Comparison of ENCODE assay signal across 8 cellular contexts in the genomic region with DNA sequence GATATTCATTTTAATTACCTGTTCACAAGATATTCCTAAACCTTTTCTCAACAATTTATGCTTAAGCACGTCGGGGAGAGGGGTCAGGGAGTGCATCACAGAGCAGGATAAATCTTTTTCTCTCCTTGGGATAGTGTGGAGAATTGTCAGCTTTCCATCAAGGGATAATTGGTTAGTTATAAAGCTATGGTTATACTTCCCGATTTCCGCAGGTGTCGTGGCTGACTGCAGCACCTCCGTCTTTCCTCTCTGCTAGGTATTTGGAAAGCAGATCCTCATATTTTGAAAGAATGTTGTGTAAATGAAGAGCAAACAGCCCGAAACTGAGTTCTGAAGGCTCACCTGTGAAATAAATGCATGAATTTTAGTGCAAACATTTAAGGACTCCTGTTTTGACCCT. TPM values are rescaled to one million over a fixed set of nuclear protein-coding genes. Genes with fewer than 3 reads are reported as not detected.
DNase-seq lines count a peak whose midpoint lies in the region; ATAC-seq and TF ChIP-seq lines count a peak whose summit lies in the region.

No MANE protein-coding gene starts in this region.

- peaks cover 0 to 20% (median 5%) of the 10 kb centered on the region in 11 experiments; a peak in 9 of 22 replicates for H3K36me3 ChIP-seq in BLaER1 treated with 17β-estradiol and CSF1 and Interleukin-3, amounts not matched to agents 10 nM and 100 nM
- peaks cover 4% of the 10 kb centered on the region in 2 donors for H3K36me3 ChIP-seq in duodenal mucosa (ENCODE audit: control insufficient read depth in 1 of 2, insufficient read depth in 2 of 2, low read length in 2 of 2)

- no peak for TF ChIP-seq CTCF in NB4 (IDR thresholded peaks at IDR 0.05; ENCODE audit: low read depth, low read length)

- TF ChIP-seq POLR2A in NB4 (IDR thresholded peaks at IDR 0.05; ENCODE audit: extremely low read depth, insufficient read length) = no peak

- H3K27me3 ChIP-seq in BLaER1 treated with 17β-estradiol and CSF1 and Interleukin-3, amounts not matched to agents 10 nM and 100 nM = no peaks in the 10 kb centered on the region
- no peaks in the 10 kb centered on the region for H3K27me3 ChIP-seq in duodenal mucosa (ENCODE audit: control insufficient read depth in 1 of 2, insufficient read depth in 2 of 2, low read length in 2 of 2)

- peak overlapping the region; percentile 61 to 85 (median 76) for H3K4me3 ChIP-seq in BLaER1 treated with 17β-estradiol and CSF1 and Interleukin-3, amounts not matched to agents 10 nM and 100 nM
- peak overlapping the region; percentile 92 for H3K4me3 ChIP-seq in NB4 (ENCODE audit: low read depth, low read length)
- H3K4me3 ChIP-seq in duodenal mucosa (ENCODE audit: low read depth in 1 of 2, low read length in 2 of 2) = peak overlapping the region; percentile 91 to 96

- peak overlapping the region in 6 of 11 experiments; percentile 49 to 78 (median 62); a peak in 7 of 22 replicates for H3K27ac ChIP-seq in BLaER1 treated with 17β-estradiol and CSF1 and Interleukin-3, amounts not matched to agents 10 nM and 100 nM
- H3K27ac ChIP-seq in duodenal mucosa (ENCODE audit: low read depth, low read length) = peak overlapping the region; percentile 83

- H3K36me3 Mint-ChIP-seq in natural killer cell treated with Interleukin-12 subunit alpha and Interleukin-12 subunit beta and Interleukin-15 and Interleukin-18, amount 100 ng/mL, for 72 hours = no peaks in the 10 kb centered on the region

- peak overlapping the region; percentile 63 to 80 (median 78) for H3K9ac ChIP-seq in BLaER1 treated with 17β-estradiol and CSF1 and Interleukin-3, amounts not matched to agents 10 nM and 100 nM
- peak overlapping the region; percentile 81 to 87 for H3K9ac ChIP-seq in duodenal mucosa (ENCODE audit: low read depth in 1 of 2, low read length in 2 of 2)

- H3K27ac Mint-ChIP-seq in natural killer cell treated with Interleukin-12 subunit alpha and Interleukin-12 subunit beta and Interleukin-15 and Interleukin-18, amount 100 ng/mL, for 72 hours = peak overlapping the region; percentile 85 to 87

- H4K20me1 ChIP-seq in BLaER1 treated with 17β-estradiol and CSF1 and Interleukin-3, amounts not matched to agents 10 nM and 100 nM = no peaks in the 10 kb centered on the region

- H3K4me3 Mint-ChIP-seq in natural killer cell treated with Interleukin-12 subunit alpha and Interleukin-12 subunit beta and Interleukin-15 and Interleukin-18, amount 100 ng/mL, for 72 hours = peak overlapping the region; percentile 100

- H3K27me3 Mint-ChIP-seq in natural killer cell treated with Interleukin-12 subunit alpha and Interleukin-12 subunit beta and Interleukin-15 and Interleukin-18, amount 100 ng/mL, for 72 hours = peaks cover 0 to 8% of the 10 kb centered on the region in 2 donors

- peaks cover 9 to 12% of the 10 kb centered on the region in 2 donors for H3K4me1 Mint-ChIP-seq in natural killer cell treated with Interleukin-12 subunit alpha and Interleukin-12 subunit beta and Interleukin-15 and Interleukin-18, amount 100 ng/mL, for 72 hours (ENCODE audit: low read depth in 2 of 2)

- no peaks in the 10 kb centered on the region for H3K9me3 Mint-ChIP-seq in natural killer cell treated with Interleukin-12 subunit alpha and Interleukin-12 subunit beta and Interleukin-15 and Interleukin-18, amount 100 ng/mL, for 72 hours

- ATAC-seq in natural killer cell treated with Interleukin-12 subunit alpha and Interleukin-12 subunit beta and Interleukin-15 and Interleukin-18, amount 100 ng/mL, for 72 hours = no peak
- no peak for ATAC-seq in GM18870 (IDR thresholded peaks at IDR 0.05; ENCODE audit: unreplicated experiment)

- peaks cover 5 to 9% (median 7%) of the 10 kb centered on the region in 10 experiments; a peak in 19 of 20 replicates for H3K4me1 ChIP-seq in BLaER1 treated with 17β-estradiol and CSF1 and Interleukin-3, amounts not matched to agents 10 nM and 100 nM
- H3K4me1 ChIP-seq in duodenal mucosa (ENCODE audit: control insufficient read depth in 1 of 2, insufficient read depth in 2 of 2, low read length in 2 of 2) = no peaks in the 10 kb centered on the region

- H3K9me3 ChIP-seq in BLaER1 treated with 17β-estradiol and CSF1 and Interleukin-3, amounts not matched to agents 10 nM and 100 nM (replicated peaks in 1 of 11) = no peaks in the 10 kb centered on the region
- H3K9me3 ChIP-seq in duodenal mucosa (ENCODE audit: control insufficient read depth in 1 of 2, low read length in 2 of 2) = no peaks in the 10 kb centered on the region

- DNase-seq in NB4 (ENCODE audit: low read depth) = peak; percentile 4
- DNase-seq in natural killer cell treated with Interleukin-12 subunit alpha and Interleukin-12 subunit beta and Interleukin-15 and Interleukin-18, amount 100 ng/mL, for 72 hours (ENCODE audit: low spot score) = no peak
- no peak for DNase-seq in NCI-H226
- DNase-seq in NOMO-1 (lab: John Stamatoyannopoulos, UW; ENCODE audit: unreplicated experiment in 2 of 2) = no peak
- DNase-seq in NK-92 (lab: John Stamatoyannopoulos, UW; ENCODE audit: unreplicated experiment) = no peak

- peak overlapping the region; percentile 79 to 93 (median 86) for H3K4me2 ChIP-seq in BLaER1 treated with 17β-estradiol and CSF1 and Interleukin-3, amounts not matched to agents 10 nM and 100 nM

RNA-seq across cellular contexts. Expression of gene DYNC2LI1, which starts 0.8 kb away (rescaled TPM):
- total RNA-seq in natural killer cell treated with Interleukin-12 subunit alpha and Interleukin-12 subunit beta and Interleukin-15 and Interleukin-18, amount 100 ng/mL, for 72 hours = 1 to 10 TPM; 3.7 to 7.7 TPM
